8 cellular contexts compared by ENCODE assay signal in the genomic region with DNA sequence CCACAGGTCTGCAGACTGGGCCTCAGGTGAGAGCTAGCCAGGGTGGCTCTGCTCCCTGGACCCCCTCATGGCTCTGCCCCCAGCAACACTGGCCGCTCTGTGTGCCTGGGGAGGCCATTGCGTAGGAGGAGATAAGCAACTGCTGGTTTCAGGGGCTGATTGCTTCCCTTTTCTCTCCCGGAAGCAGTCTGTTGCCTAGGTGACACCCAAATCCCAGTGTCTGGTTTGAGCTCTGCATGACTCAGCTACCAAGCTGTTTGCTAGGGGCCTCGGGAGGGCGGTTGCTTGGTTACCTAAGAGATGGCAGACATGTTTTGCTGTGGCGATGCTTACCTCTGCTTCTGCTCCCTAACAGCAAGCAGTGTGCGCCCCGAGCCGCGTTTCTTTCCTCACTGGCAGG. TPM values are rescaled to one million over a fixed set of nuclear protein-coding genes. Genes with fewer than 3 reads are reported as not detected.
DNase-seq lines count a peak whose midpoint lies in the region; ATAC-seq and TF ChIP-seq lines count a peak whose summit lies in the region.
"Not testable (repeated sequence)": the region's sequence is repeated elsewhere in the genome, so short reads cannot be mapped to it uniquely, and the experiment has no call there.

No MANE protein-coding gene starts in this region.

- H3K9me3 ChIP-seq in BE2C: not testable (repeated sequence)

- ATAC-seq in GM19035 (IDR thresholded peaks at IDR 0.05; ENCODE audit: unreplicated experiment) (peak; percentile 89), HG02973 (IDR thresholded peaks at IDR 0.05; ENCODE audit: unreplicated experiment) (peak; percentile 94)

- not testable (repeated sequence) for H3K36me3 ChIP-seq in BE2C

- H3K4me3 ChIP-seq in BE2C (ENCODE audit: low read depth, low read length); NB4 (ENCODE audit: low read depth, low read length); foreskin fibroblast (ENCODE audit: low read depth in 1 of 2, low read length in 2 of 2): not testable (repeated sequence)

- TF ChIP-seq CTCF in BE2C (IDR thresholded peaks at IDR 0.05; ENCODE audit: low read depth, low read length); NB4 (IDR thresholded peaks at IDR 0.05; ENCODE audit: low read depth, low read length); foreskin fibroblast (IDR thresholded peaks at IDR 0.05; ENCODE audit: low read depth, low read length): not testable (repeated sequence)

- not testable (repeated sequence) for TF ChIP-seq POLR2A in NB4 (IDR thresholded peaks at IDR 0.05; ENCODE audit: extremely low read depth, insufficient read length)

- DNase-seq in BE2C (peak; percentile 70), NB4 (ENCODE audit: low read depth) (peak; percentile 82), SK-N-DZ (ENCODE audit: low spot score) (peak; percentile 55), activated T-helper 1 cell treated with Interleukin-2 at 50 U/mL for 16 hours (ENCODE audit: low read depth) (peak; percentile 52), foreskin fibroblast (peak; percentile 38 to 63), posterior cingulate gyrus (peak in 7 of 10 donors; percentile 18 to 87 (median 50))

- intact Hi-C loops in posterior cingulate gyrus (cut with DNase I): not testable (repeated sequence)

- not testable (repeated sequence) for H3K27me3 ChIP-seq in BE2C

- not testable (repeated sequence) for H3K4me1 ChIP-seq in BE2C

RNA-seq across cellular contexts. Expression of a gene that starts 15.4 kb away (rescaled TPM):
- 53.4 TPM for polyA plus RNA-seq in BE2C (2012; ENCODE audit: insufficient read depth, insufficient read length, low read depth)
- 13.3 and 14.2 TPM in 2 replicates for polyA plus RNA-seq in SK-N-DZ (2014; cell fraction: cytosol; rRNA removed)
- polyA plus RNA-seq in SK-N-DZ (2014; cell fraction: nucleus; rRNA removed): 9.8 and 14.6 TPM in 2 replicates

RNA-seq across cellular contexts. Expression of a gene that starts 20.3 kb away (rescaled TPM):
- polyA plus RNA-seq in BE2C (2012; ENCODE audit: insufficient read depth, insufficient read length, low read depth): 213 TPM
- 23.2 and 36.2 TPM in 2 replicates for polyA plus RNA-seq in SK-N-DZ (2014; cell fraction: cytosol; rRNA removed)
- 16.2 and 23.6 TPM in 2 replicates for polyA plus RNA-seq in SK-N-DZ (2014; cell fraction: nucleus; rRNA removed)

RNA-seq across cellular contexts. Expression of a gene that starts 24.3 kb away (rescaled TPM):
- polyA plus RNA-seq in BE2C (2012; ENCODE audit: insufficient read depth, insufficient read length, low read depth): not detected
- polyA plus RNA-seq in SK-N-DZ (2014; cell fraction: cytosol; rRNA removed): not detected in 2 replicates
- polyA plus RNA-seq in SK-N-DZ (2014; cell fraction: nucleus; rRNA removed): not detected in 2 replicates
